ENCODE assay signal across 26 cellular contexts in the genomic region with DNA sequence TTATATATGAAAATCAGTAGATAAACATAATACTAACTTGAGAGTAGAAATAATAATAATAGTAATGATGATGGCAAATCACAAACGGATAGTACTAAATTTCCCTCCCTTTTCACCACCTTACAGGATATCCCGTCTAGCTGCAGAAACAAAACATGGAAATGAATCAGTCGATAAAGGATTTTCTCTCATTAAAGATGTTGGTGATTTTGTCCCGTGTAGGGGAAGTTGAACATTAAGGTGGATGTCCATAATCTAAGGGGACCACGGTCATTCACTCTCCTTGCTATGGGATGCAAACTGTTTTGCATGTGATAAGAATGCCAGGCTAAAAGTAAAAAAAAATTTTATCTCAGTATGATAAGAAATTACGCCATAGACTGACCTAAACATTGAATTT.
"Had no signal": no experiment of that assay in that cellular context is flagged by ENCODE, and none has a peak within 500 bp of the region (broad histone marks: within the 10 kb centered on the region; RNA-seq: fewer than 3 reads in every experiment).

No MANE protein-coding gene starts in this region.

- H3K27ac Mint-ChIP-seq: activated B cell treated with CpG ODN at 0.5 μM for 24 hours; activated CD4-positive, alpha-beta T cell treated with anti-CD3 and anti-CD28 coated beads, Interleukin-2, amount 10 ng/mL, durations not matched to agents 24 days and 14 days; activated CD8-positive, alpha-beta memory T cell treated with anti-CD3 and anti-CD28 coated beads, Interleukin-2, amount 10 ng/mL, durations not matched to agents 7 days and 5 days; activated naive CD4-positive, alpha-beta T cell treated with anti-CD3 and anti-CD28 coated beads for 36 hours; activated naive CD8-positive, alpha-beta T cell; activated T-cell treated with anti-CD3 and anti-CD28 coated beads, Interleukin-2, amount 50 U/mL, for 24 hours; activated T-helper 1 cell treated with anti-CD3 and anti-CD28 coated beads, Interleukin-12 subunit alpha, Interleukin-12 subunit beta, Interleukin-2, Interleukin-4 antibody, amounts not matched to agents 30 ng/mL and 10 ng/mL and 1 ng/mL, durations not matched to agents 14 hours and 24 hours and 36 hours; T-helper 17 cell had no signal

- H3K36me3 ChIP-seq: Peyer's patch had no signal

- DNase-seq: activated B cell treated with CpG ODN at 0.5 μM for 24 hours; activated CD4-positive, alpha-beta T cell treated with anti-CD3 and anti-CD28 coated beads for 1 hour; activated CD4-positive, alpha-beta T cell treated with anti-CD3 and anti-CD28 coated beads, Interleukin-2, amount 10 ng/mL, durations not matched to agents 24 days and 14 days; activated CD4-positive, alpha-beta T cell treated with anti-CD3 and anti-CD28 coated beads, Interleukin-2, amount 50 U/mL, for 48 hours; activated CD8-positive, alpha-beta memory T cell treated with anti-CD3 and anti-CD28 coated beads, Interleukin-2, amount 10 ng/mL, durations not matched to agents 7 days and 5 days; activated gamma-delta T cell; activated naive CD4-positive, alpha-beta T cell treated with anti-CD3 and anti-CD28 coated beads for 36 hours; activated T-cell treated with anti-CD3 and anti-CD28 coated beads, Interleukin-2, amount 50 U/mL, for 24 hours; amygdala; IMR-90; NCI-H1105 treated with DMSO at 0.1 percent for 48 hours; NCI-H146; NCI-H187 treated with DMSO at 0.1 percent for 48 hours; NCI-H2081 treated with DMSO at 0.1 percent for 48 hours; NCI-H446; NCI-H524; Peyer's patch; SHP77; T-helper 17 cell; T-helper 9 cell had no signal

- H3K27ac ChIP-seq: RWPE1 had no signal

- H3K4me1 Mint-ChIP-seq: activated B cell treated with CpG ODN at 0.5 μM for 24 hours had no signal

- H3K4me3 ChIP-seq: Peyer's patch had no signal

- H3K4me3 Mint-ChIP-seq: activated B cell treated with CpG ODN at 0.5 μM for 24 hours; activated CD4-positive, alpha-beta T cell treated with anti-CD3 and anti-CD28 coated beads, Interleukin-2, amount 10 ng/mL, durations not matched to agents 24 days and 14 days; activated CD8-positive, alpha-beta memory T cell treated with anti-CD3 and anti-CD28 coated beads, Interleukin-2, amount 10 ng/mL, durations not matched to agents 7 days and 5 days; activated naive CD4-positive, alpha-beta T cell treated with anti-CD3 and anti-CD28 coated beads for 36 hours; activated naive CD8-positive, alpha-beta T cell; activated T-cell treated with anti-CD3 and anti-CD28 coated beads, Interleukin-2, amount 50 U/mL, for 24 hours; activated T-helper 1 cell treated with anti-CD3 and anti-CD28 coated beads, Interleukin-12 subunit alpha, Interleukin-12 subunit beta, Interleukin-2, Interleukin-4 antibody, amounts not matched to agents 30 ng/mL and 10 ng/mL and 1 ng/mL, durations not matched to agents 14 hours and 24 hours and 36 hours; brain; T-helper 17 cell had no signal

- H3K9me3 ChIP-seq: Peyer's patch had no signal

- ATAC-seq: T-helper 17 cell had no signal

- H3K36me3 Mint-ChIP-seq: activated CD8-positive, alpha-beta memory T cell treated with anti-CD3 and anti-CD28 coated beads, Interleukin-2, amount 10 ng/mL, durations not matched to agents 7 days and 5 days; activated naive CD8-positive, alpha-beta T cell had no signal

- H3K27me3 Mint-ChIP-seq: activated B cell treated with CpG ODN at 0.5 μM for 24 hours had no signal

- H3K27me3 ChIP-seq: Peyer's patch had no signal

- H3K9me3 Mint-ChIP-seq: activated naive CD4-positive, alpha-beta T cell treated with anti-CD3 and anti-CD28 coated beads for 36 hours; activated T-cell treated with anti-CD3 and anti-CD28 coated beads, Interleukin-2, amount 50 U/mL, for 24 hours had no signal

- FAIRE-seq: astrocyte, TTC549 had no signal
